Comparison of ENCODE assay signal across 8 cellular contexts in genomic region chr7:2873686-2874551, GRCh38. TPM values are rescaled to one million over a fixed set of nuclear protein-coding genes. Genes with fewer than 3 reads are reported as not detected.
A peak's percentile ranks its signal among the peaks of the same experiment; 100 is the strongest.
DNase-seq lines count a peak whose midpoint lies in the region; ATAC-seq and TF ChIP-seq lines count a peak whose summit lies in the region.

No MANE protein-coding gene starts in this region.

- no peaks in the 10 kb centered on the region for H3K27me3 ChIP-seq in colonic mucosa

- H3K4me3 ChIP-seq in AG09309 (ENCODE audit: control insufficient read depth, low read depth, low read length) (no peak overlapping the region), colonic mucosa (no peak overlapping the region)

- H3K4me1 ChIP-seq in colonic mucosa: no peaks in the 10 kb centered on the region

- intact Hi-C loops in colonic mucosa (cut with DNase I): no loop called here

- no peak for ATAC-seq in HG02571 (IDR thresholded peaks at IDR 0.05; ENCODE audit: unreplicated experiment)
- ATAC-seq in GM21786 (IDR thresholded peaks at IDR 0.05; ENCODE audit: unreplicated experiment): no peak

- H3K9ac ChIP-seq in colonic mucosa (ENCODE audit: low read depth in 2 of 2, low read length in 2 of 2): no peak overlapping the region

- TF ChIP-seq CTCF in AG09309 (IDR thresholded peaks at IDR 0.05; ENCODE audit: control insufficient read depth, insufficient read depth, low read depth, low read length, missing control alignments) (no peak), colonic mucosa (IDR thresholded peaks at IDR 0.05) (no peak)

- H3K9me3 ChIP-seq in colonic mucosa: no peaks in the 10 kb centered on the region

- TF ChIP-seq POLR2A in GM19193 (IDR thresholded peaks at IDR 0.05; ENCODE audit: extremely low read depth, insufficient read depth, insufficient read length): peak; percentile 52

- DNase-seq in AG09309 (ENCODE audit: low read depth) (peak; percentile 63), T1000 (lab: John Stamatoyannopoulos, UW) (peak; percentile 72), glomerular visceral epithelial cell (ENCODE audit: extremely low spot score) (peak; percentile 89), colonic mucosa (no peak), NCI-H2081 (lab: John Stamatoyannopoulos, UW) (no peak)

- no peak overlapping the region for H3K27ac ChIP-seq in colonic mucosa

- no peaks in the 10 kb centered on the region for H3K36me3 ChIP-seq in colonic mucosa

RNA-seq across cellular contexts. Expression of gene GNA12, which starts 29.8 kb away (rescaled TPM):
- 10 to 100 TPM; 19.7 to 24.8 TPM for total RNA-seq in colonic mucosa

Comparison
In these comparisons a context has a peak if more than half of its experiments do, and no peak if none do; other contexts are left out.
1. DNase-seq: peak in AG09309 (single experiment), T1000 (single experiment) and glomerular visceral epithelial cell (single experiment); none in colonic mucosa (single experiment) and NCI-H2081 (0 of 2).